Comparison of ENCODE assay signal across 8 cellular contexts in genomic region chr1:26472330-26472900, GRCh38. TPM values are rescaled to one million over a fixed set of nuclear protein-coding genes. Genes with fewer than 3 reads are reported as not detected.
A peak's percentile ranks its signal among the peaks of the same experiment; 100 is the strongest.
DNase-seq lines count a peak whose midpoint lies in the region; ATAC-seq and TF ChIP-seq lines count a peak whose summit lies in the region.

HMGN2 (plus strand) TSS chr1:26472440; CDS start chr1:26472613, 173 bp downstream.

- intact Hi-C loops in breast epithelium (cut with DNase I; ENCODE audit: low total_unique reads) = no loop called here

- H3K27ac ChIP-seq in WERI-Rb-1 (peak within 1 kb of the TSS; percentile 100), breast epithelium (peak within 1 kb of the TSS; percentile 96 to 100), skin epidermis (peak within 1 kb of the TSS; percentile 97 to 100 (median 99))

- TF ChIP-seq POLR2A in breast epithelium (IDR thresholded peaks at IDR 0.05) = peak; percentile 41

- peak; percentile 93 for DNase-seq in NCI-H2107 (lab: John Stamatoyannopoulos, UW)
- DNase-seq in NCI-H2107 treated with DMSO at 0.1 percent for 48 hours (lab: John Stamatoyannopoulos, UW; ENCODE audit: unreplicated experiment) = no peak
- DNase-seq in NCI-H2081 treated with DMSO at 0.1 percent for 48 hours (lab: John Stamatoyannopoulos, UW) = peak; percentile 25
- peak; percentile 97 for DNase-seq in WERI-Rb-1
- DNase-seq in breast epithelium (ENCODE audit: low spot score in 2 of 2) = peak; percentile 89 to 93
- peak; percentile 85 for DNase-seq in iPS-NIHi11 (ENCODE audit: low spot score)

- peak; percentile 49 for ATAC-seq in HG03025 (IDR thresholded peaks at IDR 0.05; ENCODE audit: low FRiP score, unreplicated experiment)

- peak within 1 kb of the TSS; percentile 92 for H3K4me3 ChIP-seq in WERI-Rb-1 (ENCODE audit: low read depth, low read length)
- peak within 1 kb of the TSS; percentile 74 to 99 (median 95) for H3K4me3 ChIP-seq in breast epithelium
- peak within 1 kb of the TSS; percentile 58 to 93 (median 88) for H3K4me3 ChIP-seq in skin epidermis

- H3K27me3 ChIP-seq in WERI-Rb-1 (ENCODE audit: insufficient read depth, low read depth, severe bottlenecking) = no peaks in the 10 kb centered on the region
- no peaks in the 10 kb centered on the region for H3K27me3 ChIP-seq in breast epithelium

- H3K36me3 ChIP-seq in WERI-Rb-1 (peaks cover 70% of the 10 kb centered on the region), breast epithelium (no peaks in the 10 kb centered on the region)

- TF ChIP-seq CTCF in WERI-Rb-1 (IDR thresholded peaks at IDR 0.05; ENCODE audit: low read depth, low read length) = no peak
- peak in 1 of 3 donors; percentile 11 for TF ChIP-seq CTCF in breast epithelium (IDR thresholded peaks at IDR 0.05)

- peaks cover 3 to 12% of the 10 kb centered on the region in 2 donors for H3K4me1 ChIP-seq in breast epithelium

- H3K9me3 ChIP-seq in WERI-Rb-1 (ENCODE audit: severe bottlenecking) (no peaks in the 10 kb centered on the region), breast epithelium (no peaks in the 10 kb centered on the region)

RNA-seq across cellular contexts. Expression of gene HMGN2, which starts in this region (rescaled TPM):
- total RNA-seq in breast epithelium = 100 to 1,000 TPM; 192 to 261 (median 204) TPM
